Comparison of ENCODE assay signal across 18 cellular contexts in genomic region chr9:16608906-16609305, GRCh38.
"Had no signal": no experiment of that assay in that cellular context is flagged by ENCODE, and none has a peak within 500 bp of the region (broad histone marks: within the 10 kb centered on the region; RNA-seq: fewer than 3 reads in every experiment).

No MANE protein-coding gene starts in this region.

- H3K27ac Mint-ChIP-seq: endodermal cell; naive thymus-derived CD4-positive, alpha-beta T cell; stimulated activated memory B cell treated with anti-CD40 and anti-IgM and Interleukin-4, amounts not matched to agents 10 μg/mL and 1 μg/mL and 100 μg/mL, for 72 hours; stimulated activated naive CD8-positive, alpha-beta T cell treated with anti-CD3 and anti-CD28 coated beads, Interleukin-15, Interleukin-2, amounts not matched to agents 100 ng/mL and 50 ng/mL, for 24 hours had no signal

- H3K9me3 ChIP-seq: heart left ventricle, spleen, tibial artery, upper lobe of right lung, vagina had no signal

- H3K27me3 ChIP-seq: heart left ventricle, spleen, tibial artery, upper lobe of right lung, vagina had no signal

- H3K4me3 ChIP-seq: heart left ventricle, spleen, tibial artery, upper lobe of right lung, vagina had no signal

- H3K27me3 Mint-ChIP-seq: naive thymus-derived CD4-positive, alpha-beta T cell; stimulated activated memory B cell treated with anti-CD40 and anti-IgM and Interleukin-4, amounts not matched to agents 10 μg/mL and 1 μg/mL and 100 μg/mL, for 72 hours; stimulated activated naive CD8-positive, alpha-beta T cell treated with anti-CD3 and anti-CD28 coated beads, Interleukin-15, Interleukin-2, amounts not matched to agents 100 ng/mL and 50 ng/mL, for 24 hours had no signal

- H3K36me3 ChIP-seq: heart left ventricle, spleen, tibial artery, upper lobe of right lung, vagina had no signal

- DNase-seq: effector CD4-positive, alpha-beta T cell; endodermal cell; erythroblast; foreskin melanocyte; heart left ventricle; hippocampal formation; left colon; naive thymus-derived CD4-positive, alpha-beta T cell; posterior cingulate gyrus; spleen; stimulated activated CD4-positive, alpha-beta T cell treated with anti-CD3 and anti-CD28 coated beads, Interleukin-15, amount 100 ng/mL, for 24 hours; stimulated activated CD4-positive, alpha-beta T cell treated with anti-CD3 and anti-CD28 coated beads, Interleukin-1b, Interleukin-23, amount 100 ng/mL, for 48 hours; stimulated activated CD4-positive, alpha-beta T cell treated with anti-CD3 and anti-CD28 coated beads, Interleukin-4, amount 100 ng/mL, for 24 hours; tibial artery; upper lobe of right lung had no signal

- H3K36me3 Mint-ChIP-seq: naive thymus-derived CD4-positive, alpha-beta T cell; stimulated activated memory B cell treated with anti-CD40 and anti-IgM and Interleukin-4, amounts not matched to agents 10 μg/mL and 1 μg/mL and 100 μg/mL, for 72 hours had no signal

- H3K4me1 Mint-ChIP-seq: naive thymus-derived CD4-positive, alpha-beta T cell; stimulated activated memory B cell treated with anti-CD40 and anti-IgM and Interleukin-4, amounts not matched to agents 10 μg/mL and 1 μg/mL and 100 μg/mL, for 72 hours had no signal

- H3K27ac ChIP-seq: heart left ventricle, spleen, tibial artery, upper lobe of right lung, vagina had no signal

- H3K4me3 Mint-ChIP-seq: endodermal cell; naive thymus-derived CD4-positive, alpha-beta T cell; stimulated activated memory B cell treated with anti-CD40 and anti-IgM and Interleukin-4, amounts not matched to agents 10 μg/mL and 1 μg/mL and 100 μg/mL, for 72 hours; stimulated activated naive CD8-positive, alpha-beta T cell treated with anti-CD3 and anti-CD28 coated beads, Interleukin-15, Interleukin-2, amounts not matched to agents 100 ng/mL and 50 ng/mL, for 24 hours had no signal

- H3K4me1 ChIP-seq: heart left ventricle, spleen, tibial artery, upper lobe of right lung, vagina had no signal

- H3K9me3 Mint-ChIP-seq: endodermal cell had no signal
